ENCODE assay signal across 24 cellular contexts in genomic region chr14:96421236-96421635, GRCh38. TPM values are rescaled to one million over a fixed set of nuclear protein-coding genes. Genes with fewer than 3 reads are reported as not detected.
DNase-seq lines count a peak whose midpoint lies in the region; ATAC-seq and TF ChIP-seq lines count a peak whose summit lies in the region.
"Had no signal": no experiment of that assay in that cellular context is flagged by ENCODE, and none has a peak within 500 bp of the region (broad histone marks: within the 10 kb centered on the region; RNA-seq: fewer than 3 reads in every experiment).

No MANE protein-coding gene starts in this region.

- 0 out of 2 replicates have a peak overlapping the region, but pooled peaks have one; percentile 73 for H3K27ac Mint-ChIP-seq in WTC11
- H3K27ac Mint-ChIP-seq: CD4-positive, alpha-beta T cell; CD8-positive, alpha-beta memory T cell; GM23338 had no signal

- H3K4me3 ChIP-seq in cardiac fibroblast (replicated peaks in 1 of 2; ENCODE audit: low read depth in 2 of 2, low read length in 2 of 2) (no peak overlapping the region), fibroblast of villous mesenchyme (ENCODE audit: low read depth, low read length) (no peak overlapping the region)
- H3K4me3 ChIP-seq: A549; BLaER1 treated with 17β-estradiol and CSF1 and Interleukin-3, amounts not matched to agents 10 nM and 100 nM; GM12878; GM23338 had no signal

- DNase-seq in WTC11 (ENCODE audit: low spot score), result no peak
- DNase-seq in cardiac fibroblast (ENCODE audit: low read depth in 2 of 2), result peak; percentile 16 to 17
- peak; percentile 13 for DNase-seq in fibroblast of villous mesenchyme (ENCODE audit: low read depth)
- DNase-seq in KG1 (lab: John Stamatoyannopoulos, UW), result no peak
- no peak for DNase-seq in NOMO-1 (lab: John Stamatoyannopoulos, UW; ENCODE audit: unreplicated experiment in 2 of 2)
- DNase-seq in NCI-H1417 (lab: John Stamatoyannopoulos, UW), result no peak
- DNase-seq in HuH-7.5 (ENCODE audit: low spot score), result no peak
- DNase-seq: 8988T; ACHN; AML-193; BE2C; CD4-positive, alpha-beta T cell; CD8-positive, alpha-beta memory T cell; DMS 273 treated with DMSO at 0.1 percent for 48 hours; DMS79; EL; GDM1; H9 had no signal

- H3K4me1 Mint-ChIP-seq in WTC11, result no peaks in the 10 kb centered on the region

- ATAC-seq in WTC11, result no peak
- ATAC-seq: A549, GM12878, GM23338, HCT116 had no signal

- no peaks in the 10 kb centered on the region for H3K36me3 Mint-ChIP-seq in WTC11
- H3K36me3 Mint-ChIP-seq: CD14-positive monocyte; CD8-positive, alpha-beta memory T cell had no signal

- H3K9me3 Mint-ChIP-seq in WTC11, result no peaks in the 10 kb centered on the region
- H3K9me3 Mint-ChIP-seq: CD4-positive, alpha-beta T cell; CD8-positive, alpha-beta memory T cell; GM23338; H9 had no signal

- TF ChIP-seq CTCF in WTC11 (IDR thresholded peaks at IDR 0.05), result no peak
- no peak for TF ChIP-seq CTCF in cardiac fibroblast (IDR thresholded peaks at IDR 0.05; ENCODE audit: low read depth, low read length)
- no peak for TF ChIP-seq CTCF in fibroblast of villous mesenchyme (IDR thresholded peaks at IDR 0.05; ENCODE audit: insufficient read depth, low read depth, low read length)

- POLR2A ChIA-PET in WTC11 (lab: Charles Lee), result interaction anchor here (0.7 kb wide), 1 partner anchor 23 kb away, joined by 5 read pairs; no protein-coding TSS in a partner anchor

- H3K4me3 Mint-ChIP-seq in WTC11, result no peak overlapping the region
- H3K4me3 Mint-ChIP-seq: CD14-positive monocyte; CD4-positive, alpha-beta T cell; CD8-positive, alpha-beta memory T cell; GM23338; H9 had no signal

- no peaks in the 10 kb centered on the region for H3K27me3 Mint-ChIP-seq in WTC11 (ENCODE audit: low read depth)

- CTCF ChIA-PET in WTC11 (lab: Charles Lee), result interaction anchor here (1.0 kb wide), 1 partner anchor 114 kb away, joined by 4 read pairs; no protein-coding TSS in a partner anchor

TF ChIP-seq in WTC11, 78 proteins besides CTCF, POLR2A, EP300 and RAD21:
- TF ChIP-seq E2F5 (CRISPR knock-in tag; IDR thresholded peaks at IDR 0.05), result no peak
- TF ChIP-seq NFE2L1 (CRISPR knock-in tag; IDR thresholded peaks at IDR 0.05), result no peak
- TF ChIP-seq FOXP4 (CRISPR knock-in tag; IDR thresholded peaks at IDR 0.05), result no peak
- TF ChIP-seq ZNF425 (CRISPR knock-in tag; conservative IDR thresholded peaks at IDR 0.05), result no peak
- TF ChIP-seq TP53 (CRISPR knock-in tag; IDR thresholded peaks at IDR 0.05), result no peak
- TF ChIP-seq ZNF416 (CRISPR knock-in tag; IDR thresholded peaks at IDR 0.05), result no peak
- TF ChIP-seq FOXP1 (CRISPR knock-in tag; IDR thresholded peaks at IDR 0.05; ENCODE audit: borderline replicate concordance), result no peak
- no peak for TF ChIP-seq CBFB (CRISPR knock-in tag; IDR thresholded peaks at IDR 0.05; ENCODE audit: low read depth)
- no peak for TF ChIP-seq PRRX2 (CRISPR knock-in tag; IDR thresholded peaks at IDR 0.05)

RNA-seq across cellular contexts. Expression of gene AK7, which starts 29.3 kb away (rescaled TPM):
- 6.4 to 8.4 TPM (median 6.6 TPM) in 3 replicates for total RNA-seq in WTC11 (2021)
- total RNA-seq in fibroblast of villous mesenchyme, result 0.43 and 0.64 TPM in 2 replicates
- total RNA-seq: CD4-positive, alpha-beta T cell had no signal

RNA-seq across cellular contexts. Expression of gene GSKIP, which starts 57.9 kb away (rescaled TPM):
- total RNA-seq in WTC11 (2021) (41.4 to 43.9 TPM (median 43.0 TPM) in 3 replicates), fibroblast of villous mesenchyme (35.8 and 45.8 TPM in 2 replicates)

RNA-seq across cellular contexts. Expression of gene ATG2B, which starts 58.1 kb away (rescaled TPM):
- total RNA-seq in WTC11 (2021), result 10.0 to 10.3 TPM (median 10.3 TPM) in 3 replicates
- 31.6 and 32.4 TPM in 2 replicates for total RNA-seq in fibroblast of villous mesenchyme

Comparison
In these comparisons a context has a peak if more than half of its experiments do, and no peak if none do; other contexts are left out.
1. DNase-seq: peak in cardiac fibroblast (2 of 2) and fibroblast of villous mesenchyme (single experiment); none in WTC11 (single experiment), KG1 (single experiment), NOMO-1 (0 of 2), NCI-H1417 (0 of 3) and HuH-7.5 (single experiment).